In the genomic region with DNA sequence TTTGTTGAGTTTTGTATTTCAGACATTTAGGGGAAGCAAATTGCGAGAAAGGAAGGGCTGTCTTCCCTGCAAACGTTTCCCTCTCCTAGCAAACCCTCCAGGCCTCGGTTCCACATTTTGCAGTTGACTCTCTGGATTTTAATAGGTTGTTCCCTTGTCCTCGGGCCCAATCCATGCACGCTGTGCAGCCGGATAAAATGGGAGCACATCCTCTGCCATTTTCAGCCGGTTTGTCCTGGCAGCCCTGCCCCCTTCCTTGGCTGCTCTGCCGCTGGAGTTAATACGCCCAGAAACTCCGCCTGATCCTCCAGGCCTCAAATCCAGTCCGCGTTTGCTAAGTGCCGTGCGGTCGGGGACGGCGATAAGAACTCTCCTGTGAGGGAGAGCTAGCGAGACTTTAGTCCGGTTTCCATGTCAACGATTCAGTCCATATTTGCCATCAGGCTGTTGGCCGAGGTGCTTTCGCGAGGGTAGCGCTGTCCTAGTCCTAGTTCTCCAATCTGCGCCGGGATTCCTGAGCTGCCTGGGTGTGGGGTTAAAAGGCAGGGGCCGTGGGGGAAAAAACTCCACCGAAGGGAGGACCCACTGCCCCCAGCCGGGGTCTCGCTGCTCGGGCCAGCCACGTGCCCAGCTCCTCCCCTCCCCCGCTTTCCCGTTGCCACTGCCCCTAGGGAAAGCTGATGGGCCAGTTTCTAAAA, we compare ENCODE assay signal across 8 cellular contexts. TPM values are rescaled to one million over a fixed set of nuclear protein-coding genes. Genes with fewer than 3 reads are reported as not detected.
DNase-seq lines count a peak whose midpoint lies in the region; ATAC-seq, FAIRE-seq and TF ChIP-seq lines count a peak whose summit lies in the region.

No MANE protein-coding gene starts in this region.

- peak overlapping the region; percentile 94 to 98 (median 96) for H3K27ac Mint-ChIP-seq in CD4-positive, alpha-beta memory T cell
- peak overlapping the region; percentile 91 for H3K27ac Mint-ChIP-seq in activated naive CD4-positive, alpha-beta T cell treated with anti-CD3 and anti-CD28 coated beads for 36 hours
- peak overlapping the region; percentile 99 for H3K27ac Mint-ChIP-seq in neural progenitor cell

- H3K36me3 Mint-ChIP-seq in CD4-positive, alpha-beta memory T cell, result peaks cover 0 to 7% of the 10 kb centered on the region in 2 donors
- H3K36me3 Mint-ChIP-seq in activated naive CD4-positive, alpha-beta T cell treated with anti-CD3 and anti-CD28 coated beads for 36 hours (ENCODE audit: low read depth), result no peaks in the 10 kb centered on the region
- H3K36me3 Mint-ChIP-seq in neural progenitor cell, result peaks cover 2% of the 10 kb centered on the region

- peak overlapping the region; percentile 76 for H3K27ac ChIP-seq in CD4-positive, alpha-beta memory T cell (ENCODE audit: low read depth, low read length)
- H3K27ac ChIP-seq in neural progenitor cell (peak overlapping the region; percentile 93), stomach (peak overlapping the region; percentile 94 to 98 (median 97))

- H4K20me1 ChIP-seq in neural progenitor cell (ENCODE audit: low read depth), result peaks cover 6% of the 10 kb centered on the region

- H3K4me3 ChIP-seq in CD4-positive, alpha-beta memory T cell (ENCODE audit: low read length in 2 of 2), result peak overlapping the region; percentile 85 to 93
- H3K4me3 ChIP-seq in neural progenitor cell (peak overlapping the region; percentile 56), stomach (peak overlapping the region; percentile 49 to 63 (median 58))

- peak overlapping the region; percentile 89 for H2AFZ ChIP-seq in neural progenitor cell (replicated peaks)

- intact Hi-C loops in CD4-positive, alpha-beta memory T cell (cut with micrococcal nuclease), result loop anchor here (1.0 to 10.0 kb wide), 4 partner anchors 16 to 188 kb away; no protein-coding TSS in a partner anchor
- intact Hi-C loops in activated naive CD4-positive, alpha-beta T cell treated with anti-CD3 and anti-CD28 coated beads for 36 hours (cut with micrococcal nuclease), result loop anchor here (1.0 to 5.0 kb wide), 5 partner anchors 16 to 406 kb away; no protein-coding TSS in a partner anchor
- intact Hi-C loops in stomach (cut with DNase I; ENCODE audit: low total_unique reads), result no loop called here

- peak; percentile 87 to 94 (median 89) for DNase-seq in CD4-positive, alpha-beta memory T cell
- DNase-seq in MV-4-11 (lab: John Stamatoyannopoulos, UW) (peak; percentile 98), SK-MEL-5 (ENCODE audit: low read depth, low spot score) (peak; percentile 98), frontal cortex (ENCODE audit: low spot score in 2 of 2) (peak; percentile 78 to 83), neural progenitor cell (ENCODE audit: low spot score) (peak; percentile 98), stomach (peak; percentile 94)
- peak; percentile 95 for DNase-seq in activated naive CD4-positive, alpha-beta T cell treated with anti-CD3 and anti-CD28 coated beads for 36 hours

- peaks cover 0 to 2% (median 0%) of the 10 kb centered on the region in 8 donors for H3K9me3 Mint-ChIP-seq in CD4-positive, alpha-beta memory T cell
- no peaks in the 10 kb centered on the region for H3K9me3 Mint-ChIP-seq in activated naive CD4-positive, alpha-beta T cell treated with anti-CD3 and anti-CD28 coated beads for 36 hours
- H3K9me3 Mint-ChIP-seq in neural progenitor cell, result no peaks in the 10 kb centered on the region

- no peak for TF ChIP-seq EP300 in stomach (IDR thresholded peaks at IDR 0.05)

- peaks cover 28% of the 10 kb centered on the region for H3K4me1 ChIP-seq in CD4-positive, alpha-beta memory T cell (ENCODE audit: insufficient read depth, low read length)
- peaks cover 20% of the 10 kb centered on the region for H3K4me1 ChIP-seq in neural progenitor cell
- H3K4me1 ChIP-seq in stomach, result peaks cover 32 to 51% (median 44%) of the 10 kb centered on the region in 4 donors

- no peaks in the 10 kb centered on the region for H3K9me3 ChIP-seq in CD4-positive, alpha-beta memory T cell (ENCODE audit: control insufficient read depth in 1 of 2, low read length in 2 of 2)
- no peaks in the 10 kb centered on the region for H3K9me3 ChIP-seq in neural progenitor cell (ENCODE audit: low read depth)
- H3K9me3 ChIP-seq in stomach, result no peaks in the 10 kb centered on the region

- H3F3A ChIP-seq in neural progenitor cell (ENCODE audit: low read depth), result peaks cover 55% of the 10 kb centered on the region

- POLR2A ChIA-PET in CD4-positive, alpha-beta memory T cell (lab: Charles Lee; ENCODE audit: partially characterized antibody), result interaction anchor here (0.7 to 16.5 kb wide), 33 partner anchors 10 to 1461 kb away, joined by 3 to 595 read pairs (median 6); partner anchors contain the start of genes GPATCH3, GPN2, PIGV and SYF2

- in situ Hi-C loops in SK-MEL-5 (cut with HindIII; ENCODE audit: low pct_unique_long_range_greater_than_20kb, low sequenced_read_pairs), result no loop called here

- peak overlapping the region; percentile 91 to 98 (median 94) for H3K4me3 Mint-ChIP-seq in CD4-positive, alpha-beta memory T cell
- peak overlapping the region; percentile 81 for H3K4me3 Mint-ChIP-seq in activated naive CD4-positive, alpha-beta T cell treated with anti-CD3 and anti-CD28 coated beads for 36 hours
- peak overlapping the region; percentile 90 for H3K4me3 Mint-ChIP-seq in neural progenitor cell

- H3K4me2 ChIP-seq in neural progenitor cell, result peak overlapping the region; percentile 87

- no peak for FAIRE-seq in frontal cortex (lab: Jason Lieb, UNC)

- TF ChIP-seq CTCF in neural progenitor cell (IDR thresholded peaks at IDR 0.05), result no peak
- no peak for TF ChIP-seq CTCF in stomach (IDR thresholded peaks at IDR 0.05)

- H3K9ac ChIP-seq in neural progenitor cell, result no peak overlapping the region

- 0 to 1% (median 0%) methylated on average over 24 to 34 of the region's 34 CpGs for WGBS in stomach, 5 donors

- no peak for TF ChIP-seq POLR2A in stomach (IDR thresholded peaks at IDR 0.05)

- no peaks in the 10 kb centered on the region for H3K27me3 ChIP-seq in CD4-positive, alpha-beta memory T cell (ENCODE audit: insufficient read depth, low read length)
- H3K27me3 ChIP-seq in neural progenitor cell (no peaks in the 10 kb centered on the region), stomach (no peaks in the 10 kb centered on the region)

- no peaks in the 10 kb centered on the region for H3K36me3 ChIP-seq in CD4-positive, alpha-beta memory T cell (ENCODE audit: insufficient read depth, low read length)
- H3K36me3 ChIP-seq in neural progenitor cell, result no peaks in the 10 kb centered on the region
- no peaks in the 10 kb centered on the region for H3K36me3 ChIP-seq in stomach

- ATAC-seq in GM21619 (IDR thresholded peaks at IDR 0.05; ENCODE audit: unreplicated experiment), result peak; percentile 34

- peaks cover 40% of the 10 kb centered on the region for H3K79me2 ChIP-seq in neural progenitor cell (ENCODE audit: low read depth)

- CTCF ChIA-PET in CD4-positive, alpha-beta memory T cell (lab: Charles Lee; ENCODE audit: partially characterized antibody), result interaction anchor here (0.7 to 4.7 kb wide), 24 partner anchors 9 to 193 kb away, joined by 3 to 88 read pairs (median 4); partner anchors contain the start of gene PIGV
- CTCF ChIA-PET in activated naive CD4-positive, alpha-beta T cell treated with anti-CD3 and anti-CD28 coated beads for 36 hours (lab: Charles Lee), result interaction anchor here (0.6 to 3.6 kb wide), 8 partner anchors 9 to 108 kb away, joined by 3 to 40 read pairs (median 10); partner anchors contain the start of gene PIGV

- peaks cover 21 to 36% (median 29%) of the 10 kb centered on the region in 4 donors for H3K4me1 Mint-ChIP-seq in CD4-positive, alpha-beta memory T cell
- H3K4me1 Mint-ChIP-seq in activated naive CD4-positive, alpha-beta T cell treated with anti-CD3 and anti-CD28 coated beads for 36 hours (ENCODE audit: low read depth), result peaks cover 22% of the 10 kb centered on the region
- peaks cover 41% of the 10 kb centered on the region for H3K4me1 Mint-ChIP-seq in neural progenitor cell

- no peaks in the 10 kb centered on the region for H3K27me3 Mint-ChIP-seq in CD4-positive, alpha-beta memory T cell
- H3K27me3 Mint-ChIP-seq in activated naive CD4-positive, alpha-beta T cell treated with anti-CD3 and anti-CD28 coated beads for 36 hours (ENCODE audit: low read depth), result no peaks in the 10 kb centered on the region
- H3K27me3 Mint-ChIP-seq in neural progenitor cell (ENCODE audit: insufficient read depth, low read depth), result peaks cover 4% of the 10 kb centered on the region

RNA-seq across cellular contexts. Expression of gene ARID1A, which starts 2.9 kb away (rescaled TPM):
- 100 to 1,000 TPM; 112 to 127 TPM for total RNA-seq in CD4-positive, alpha-beta memory T cell
- 10 to 100 TPM in 1 of 2 donors, 1 to 10 TPM in 1; 4.2 to 30.4 TPM for polyA plus RNA-seq in CD4-positive, alpha-beta memory T cell
- total RNA-seq in SK-MEL-5 (2014; rRNA removed; shearing (Covaris generic)), result 11.1 and 11.2 TPM in 2 replicates
- polyA plus RNA-seq in SK-MEL-5 (2015; cell fraction: cytosol; rRNA removed), result 39.6 and 47.4 TPM in 2 replicates
- 26.5 and 30.0 TPM in 2 replicates for polyA plus RNA-seq in SK-MEL-5 (2015; cell fraction: nucleus; rRNA removed)
- total RNA-seq in activated naive CD4-positive, alpha-beta T cell treated with anti-CD3 and anti-CD28 coated beads for 36 hours, result 10 to 100 TPM; 65.0 to 65.9 TPM
- total RNA-seq in frontal cortex (17.1 TPM), neural progenitor cell (ENCODE audit: low replicate concordance) (43.1 and 70.6 TPM in 2 replicates), stomach (10 to 100 TPM; 42.9 to 74.2 (median 50.1) TPM)
- polyA plus RNA-seq in stomach, result 10 to 100 TPM in 2 of 3 donors, 1 to 10 TPM in 1; 9.9 to 10.8 (median 10.4) TPM

Comparison
In these comparisons a context has a peak if more than half of its experiments do, and no peak if none do; other contexts are left out.
1. Peak in every context shown above with its lines: DNase-seq, ATAC-seq, H3K4me3 ChIP-seq and H3K27ac ChIP-seq.